Comparison of ENCODE assay signal across 2 cellular contexts in genomic region chr5:59559847-59560246, GRCh38.
TF ChIP-seq lines count a peak whose summit lies in the region.

No MANE protein-coding gene starts in this region.

TF ChIP-seq in liver, 16 proteins besides CTCF, POLR2A, EP300 and RAD21 (continued from another document):
- TF ChIP-seq TAF1 (conservative IDR thresholded peaks at IDR 0.05) = no peak

TF ChIP-seq in HepG2, 621 proteins besides CTCF, POLR2A, EP300 and RAD21 (continued from another document):
- TF ChIP-seq KIAA2018 (CRISPR knock-in tag; IDR thresholded peaks at IDR 0.05; ENCODE audit: borderline replicate concordance) = no peak
- TF ChIP-seq, protein P1, sequence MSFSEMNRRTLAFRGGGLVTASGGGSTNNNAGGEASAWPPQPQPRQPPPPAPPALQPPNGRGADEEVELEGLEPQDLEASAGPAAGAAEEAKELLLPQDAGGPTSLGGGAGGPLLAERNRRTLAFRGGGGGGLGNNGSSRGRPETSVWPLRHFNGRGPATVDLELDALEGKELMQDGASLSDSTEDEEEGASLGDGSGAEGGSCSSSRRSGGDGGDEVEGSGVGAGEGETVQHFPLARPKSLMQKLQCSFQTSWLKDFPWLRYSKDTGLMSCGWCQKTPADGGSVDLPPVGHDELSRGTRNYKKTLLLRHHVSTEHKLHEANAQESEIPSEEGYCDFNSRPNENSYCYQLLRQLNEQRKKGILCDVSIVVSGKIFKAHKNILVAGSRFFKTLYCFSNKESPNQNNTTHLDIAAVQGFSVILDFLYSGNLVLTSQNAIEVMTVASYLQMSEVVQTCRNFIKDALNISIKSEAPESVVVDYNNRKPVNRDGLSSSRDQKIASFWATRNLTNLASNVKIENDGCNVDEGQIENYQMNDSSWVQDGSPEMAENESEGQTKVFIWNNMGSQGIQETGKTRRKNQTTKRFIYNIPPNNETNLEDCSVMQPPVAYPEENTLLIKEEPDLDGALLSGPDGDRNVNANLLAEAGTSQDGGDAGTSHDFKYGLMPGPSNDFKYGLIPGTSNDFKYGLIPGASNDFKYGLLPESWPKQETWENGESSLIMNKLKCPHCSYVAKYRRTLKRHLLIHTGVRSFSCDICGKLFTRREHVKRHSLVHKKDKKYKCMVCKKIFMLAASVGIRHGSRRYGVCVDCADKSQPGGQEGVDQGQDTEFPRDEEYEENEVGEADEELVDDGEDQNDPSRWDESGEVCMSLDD (CRISPR knock-in tag; IDR thresholded peaks at IDR 0.05; ENCODE audit: borderline replicate concordance) = no peak
